16 cellular contexts compared by ENCODE assay signal in genomic region chr11:23569134-23569533, GRCh38.
DNase-seq lines count a peak whose midpoint lies in the region; ATAC-seq, FAIRE-seq and TF ChIP-seq lines count a peak whose summit lies in the region.
"Had no signal": no experiment of that assay in that cellular context is flagged by ENCODE, and none has a peak within 500 bp of the region (broad histone marks: within the 10 kb centered on the region; RNA-seq: fewer than 3 reads in every experiment).

No MANE protein-coding gene starts in this region.

- no peak for TF ChIP-seq EP300 in GM12878 (IDR thresholded peaks at IDR 0.05; ENCODE audit: borderline replicate concordance in 1 of 2, control insufficient read depth in 1 of 2, low read depth in 2 of 2, low read length in 2 of 2)

- no peak overlapping the region for H3K27ac ChIP-seq in GM12878 (ENCODE audit: control insufficient read depth, insufficient read depth)
- H3K27ac ChIP-seq: body of pancreas, stomach had no signal

- FAIRE-seq in GM12878 (lab: Jason Lieb, UNC): no peak
- FAIRE-seq: islet of Langerhans had no signal

- no TSS peak for BruUV-seq in GM12878 (replicated peaks; lab: Mats Ljungman, UMichigan)

- RAD21 ChIA-PET in GM12878 (lab: Charles Lee; ENCODE audit: unreplicated experiment): interaction anchor here (0.6 kb wide), 1 partner anchor 23 kb away, joined by 3 read pairs; no protein-coding TSS in a partner anchor

- H3K27me3 ChIP-seq in GM12878 (replicated peaks in 1 of 2; ENCODE audit: control insufficient read depth in 2 of 2, insufficient read depth in 2 of 2, low read length in 1 of 2): no peaks in the 10 kb centered on the region
- H3K27me3 ChIP-seq: body of pancreas, stomach had no signal

- H3K36me3 ChIP-seq in GM12878 (ENCODE audit: control insufficient read depth in 2 of 2, insufficient read depth in 2 of 2, low read length in 1 of 2): no peaks in the 10 kb centered on the region
- H3K36me3 ChIP-seq: stomach had no signal

- H3K9ac ChIP-seq in GM12878 (ENCODE audit: control insufficient read depth, insufficient read depth, low read length): no peak overlapping the region

- no peaks in the 10 kb centered on the region for H3K4me1 ChIP-seq in GM12878 (ENCODE audit: control insufficient read depth, insufficient read depth, low read length)
- H3K4me1 ChIP-seq: body of pancreas, stomach had no signal

- 5% methylated on average over 1 of the region's 1 CpG for WGBS in GM12878 (ENCODE audit: insufficient coverage, insufficient replicate concordance, low lambda C conversion rate, missing lambda C conversion rate)

- no peaks in the 10 kb centered on the region for H3K79me2 ChIP-seq in GM12878 (ENCODE audit: control insufficient read depth, insufficient read depth, low read length)

- H2AFZ ChIP-seq in GM12878 (ENCODE audit: control insufficient read depth, low read depth, low read length): no peak overlapping the region

- SMC1A ChIA-PET in GM12878 (lab: Charles Lee; ENCODE audit: uncharacterized antibody, unreplicated experiment): no interaction called here

- no peak overlapping the region for H3K4me3 ChIP-seq in GM12878
- H3K4me3 ChIP-seq: body of pancreas, stomach had no signal

- intact Hi-C loops in GM12878 (cut with micrococcal nuclease; ENCODE audit: unreplicated experiment): no loop called here

- in situ Hi-C loops in GM12878 (cut with MboI): no loop called here

- no peak for TF ChIP-seq CTCF in GM12878 (IDR thresholded peaks at IDR 0.05 in 2 of 3, conservative IDR thresholded peaks at IDR 0.05 in 1 of 3; ENCODE audit: control insufficient read depth in 2 of 3, extremely low read depth in 1 of 3, insufficient read depth in 1 of 3, low read depth in 3 of 3, low read length in 3 of 3)

- H3K9me3 ChIP-seq in GM12878 (replicated peaks; ENCODE audit: control insufficient read depth, insufficient read depth, low read length): no peaks in the 10 kb centered on the region
- H3K9me3 ChIP-seq: body of pancreas, stomach had no signal

- no peak for DNase-seq in GM12878 (ENCODE audit: low read depth, low spot score)
- DNase-seq in NCI-H2107 (lab: John Stamatoyannopoulos, UW): no peak
- no peak for DNase-seq in DMS114 treated with DMSO at 0.1 percent for 48 hours (lab: John Stamatoyannopoulos, UW; ENCODE audit: unreplicated experiment)
- no peak for DNase-seq in DMS53 (lab: John Stamatoyannopoulos, UW)
- DNase-seq: activated CD8-positive, alpha-beta memory T cell treated with anti-CD3 and anti-CD28 coated beads, Interleukin-2, amount 50 U/mL, for 4 hours; activated naive CD4-positive, alpha-beta T cell treated with anti-CD3 and anti-CD28 coated beads, Interleukin-2, amount 10 ng/mL, durations not matched to agents 7 days and 5 days; body of pancreas; KG1; mesenchymal stem cell; stomach; T1000 had no signal

- CTCF ChIA-PET in GM12878 (lab: Yijun Ruan, JAX): interaction anchor here (0.8 kb wide), 1 partner anchor 16 kb away, joined by 3 read pairs; no protein-coding TSS in a partner anchor

- ATAC-seq in GM18867 (IDR thresholded peaks at IDR 0.05; ENCODE audit: unreplicated experiment) (peak; percentile 62), GM21786 (IDR thresholded peaks at IDR 0.05; ENCODE audit: unreplicated experiment) (peak; percentile 33), HG03139 (IDR thresholded peaks at IDR 0.05; ENCODE audit: unreplicated experiment) (peak; percentile 28), GM12878 (peak; percentile 20), GM21723 (IDR thresholded peaks at IDR 0.05; ENCODE audit: unreplicated experiment) (no peak)
- ATAC-seq: body of pancreas had no signal

- no peaks in the 10 kb centered on the region for H4K20me1 ChIP-seq in GM12878 (ENCODE audit: control insufficient read depth, insufficient read depth)

- POLR2A ChIA-PET in GM12878 (lab: Charles Lee): no interaction called here

- TF ChIP-seq POLR2A in GM12878 (IDR thresholded peaks at IDR 0.05; ENCODE audit: low read depth, low read length): no peak

- no peak for TF ChIP-seq RAD21 in GM12878 (IDR thresholded peaks at IDR 0.05; ENCODE audit: insufficient read depth, low read depth, low read length)

- no peak overlapping the region for H3K4me2 ChIP-seq in GM12878 (ENCODE audit: control insufficient read depth, insufficient read depth)

TF ChIP-seq in GM12878, 131 proteins besides CTCF, POLR2A, EP300 and RAD21 (continues in another document):
- no peak for TF ChIP-seq ELK1 (IDR thresholded peaks at IDR 0.05; ENCODE audit: low read depth, low read length)
- no peak for TF ChIP-seq CUX1 (IDR thresholded peaks at IDR 0.05; ENCODE audit: insufficient replicate concordance, low read depth, low read length)
- no peak for TF ChIP-seq E2F8 (IDR thresholded peaks at IDR 0.05; ENCODE audit: low read depth, partially characterized antibody)
- TF ChIP-seq WRNIP1 (IDR thresholded peaks at IDR 0.05; ENCODE audit: borderline replicate concordance, low read depth, low read length): no peak
- TF ChIP-seq SRF (IDR thresholded peaks at IDR 0.05; ENCODE audit: low read depth in 2 of 2, low read length in 2 of 2): no peak
- no peak for TF ChIP-seq TAF1 (IDR thresholded peaks at IDR 0.05; ENCODE audit: borderline replicate concordance, low read depth, low read length)
